25 cellular contexts compared by ENCODE assay signal in genomic region chr4:141213550-141213991, GRCh38.
"Had no signal": no experiment of that assay in that cellular context is flagged by ENCODE, and none has a peak within 500 bp of the region (broad histone marks: within the 10 kb centered on the region; RNA-seq: fewer than 3 reads in every experiment).

No MANE protein-coding gene starts in this region.

- H3K36me3 ChIP-seq: MG63, SJCRH30 had no signal

- H3K9me3 ChIP-seq: MG63, SJCRH30 had no signal

- FAIRE-seq: HepG2 had no signal

- H3K27me3 ChIP-seq: MG63, SJCRH30 had no signal

- H3K27ac ChIP-seq: RWPE1, SJCRH30, SK-N-MC had no signal

- H3K4me1 ChIP-seq: SJCRH30 had no signal

- H3K4me3 ChIP-seq: MG63, SJCRH30, SK-N-MC had no signal

- DNase-seq: IMR-90; Karpas-422; KG1; MG63; NCI-H1092; NCI-H1105 treated with DMSO at 0.1 percent for 48 hours; NCI-H1417 treated with DMSO at 0.1 percent for 48 hours; NCI-H146; NCI-H187; NCI-H2029; NCI-H2081 treated with DMSO at 0.1 percent for 48 hours; NCI-H2171; NCI-H226; NCI-H446; NCI-H510A; NCI-H524 treated with DMSO at 0.1 percent for 48 hours; NCI-H69; NCI-H774; NK-92 treated with Interleukin-12 subunit alpha and Interleukin-12 subunit beta, amount 100 ng/mL, for 24 hours; PC-3; SHP77 treated with DMSO at 0.1 percent for 48 hours; SJCRH30 had no signal
